10 cellular contexts compared by ENCODE assay signal in the genomic region with DNA sequence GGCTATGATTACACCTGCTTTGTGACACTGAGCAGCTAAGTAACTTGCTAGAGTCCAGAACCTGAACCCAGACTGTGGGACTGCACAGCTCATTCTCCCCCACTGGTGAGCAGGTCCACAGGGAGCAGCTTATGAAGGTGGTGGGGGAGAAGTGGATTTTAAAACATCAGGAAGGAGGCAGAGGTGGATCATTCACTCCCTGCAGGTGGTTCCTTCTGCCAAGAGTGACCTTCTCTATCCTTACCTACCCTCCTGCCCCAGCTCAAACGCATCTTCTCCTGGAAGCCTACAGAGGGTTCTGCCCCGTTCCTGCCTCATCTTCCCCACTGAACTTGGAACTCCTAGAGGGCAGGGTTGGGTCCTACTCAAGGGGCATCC. TPM values are rescaled to one million over a fixed set of nuclear protein-coding genes. Genes with fewer than 3 reads are reported as not detected.
DNase-seq lines count a peak whose midpoint lies in the region; ATAC-seq and TF ChIP-seq lines count a peak whose summit lies in the region.
"Had no signal": no experiment of that assay in that cellular context is flagged by ENCODE, and none has a peak within 500 bp of the region (broad histone marks: within the 10 kb centered on the region; RNA-seq: fewer than 3 reads in every experiment).

No MANE protein-coding gene starts in this region.

- DNase-seq in activated CD4-positive, alpha-beta T cell treated with anti-CD3 and anti-CD28 coated beads for 36 hours, result no peak
- DNase-seq in activated CD4-positive, alpha-beta T cell treated with anti-CD3 and anti-CD28 coated beads for 48 hours, result no peak
- DNase-seq in ascending aorta (ENCODE audit: low spot score in 2 of 2), result no peak
- no peak for DNase-seq in left lung
- no peak for DNase-seq in stimulated activated naive CD8-positive, alpha-beta T cell treated with anti-CD3 and anti-CD28 coated beads, Interleukin-15, amount 100 ng/mL, for 72 hours
- DNase-seq in 8988T, result no peak
- no peak for DNase-seq in MV-4-11 (lab: John Stamatoyannopoulos, UW)

- POLR2A ChIA-PET in activated CD4-positive, alpha-beta T cell treated with anti-CD3 and anti-CD28 coated beads for 36 hours (lab: Charles Lee), result no interaction called here

- H3K9me3 Mint-ChIP-seq in activated CD4-positive, alpha-beta T cell treated with anti-CD3 and anti-CD28 coated beads for 36 hours (ENCODE audit: low read depth), result peaks cover under 1% of the 10 kb centered on the region
- peaks cover 6 to 8% of the 10 kb centered on the region in 2 donors for H3K9me3 Mint-ChIP-seq in stimulated activated naive CD8-positive, alpha-beta T cell treated with anti-CD3 and anti-CD28 coated beads, Interleukin-15, amount 100 ng/mL, for 72 hours

- peaks cover 0 to 5% of the 10 kb centered on the region in 2 donors for H3K36me3 ChIP-seq in ascending aorta
- no peaks in the 10 kb centered on the region for H3K36me3 ChIP-seq in left lung

- CTCF ChIA-PET in activated CD4-positive, alpha-beta T cell treated with anti-CD3 and anti-CD28 coated beads for 36 hours (lab: Charles Lee), result interaction anchor here (0.6 to 2.5 kb wide), 29 partner anchors 9 to 735 kb away, joined by 3 to 16 read pairs (median 3); a partner anchor contains a TSS

- peaks cover 5% of the 10 kb centered on the region for H3K36me3 Mint-ChIP-seq in activated CD4-positive, alpha-beta T cell treated with anti-CD3 and anti-CD28 coated beads for 36 hours (ENCODE audit: low read depth)

- intact Hi-C loops in activated CD4-positive, alpha-beta T cell treated with anti-CD3 and anti-CD28 coated beads for 36 hours (cut with DNase I, micrococcal nuclease), result no loop called here
- intact Hi-C loops in ascending aorta (cut with DNase I) (no loop called here), left lung (cut with DNase I) (no loop called here)

- TF ChIP-seq CTCF in ascending aorta (IDR thresholded peaks at IDR 0.05), result no peak
- TF ChIP-seq CTCF in left lung (IDR thresholded peaks at IDR 0.05), result no peak

- H3K27ac ChIP-seq in ascending aorta (peak overlapping the region in 1 of 2 donors; percentile 63), left lung (no peak overlapping the region)

- H3K4me1 ChIP-seq in ascending aorta, result peaks cover 3 to 9% of the 10 kb centered on the region in 2 donors
- H3K4me1 ChIP-seq in left lung, result peaks cover 0 to 9% of the 10 kb centered on the region in 2 donors

- H3K4me3 Mint-ChIP-seq in activated CD4-positive, alpha-beta T cell treated with anti-CD3 and anti-CD28 coated beads for 36 hours, result peak overlapping the region; percentile 63
- peak overlapping the region; percentile 66 to 69 for H3K4me3 Mint-ChIP-seq in stimulated activated naive CD8-positive, alpha-beta T cell treated with anti-CD3 and anti-CD28 coated beads, Interleukin-15, amount 100 ng/mL, for 72 hours
- H3K4me3 Mint-ChIP-seq: activated B cell treated with CpG ODN at 0.5 μM for 24 hours had no signal

- H3K9me3 ChIP-seq in ascending aorta (no peaks in the 10 kb centered on the region), left lung (no peaks in the 10 kb centered on the region)

- no peak overlapping the region for H3K27ac Mint-ChIP-seq in activated CD4-positive, alpha-beta T cell treated with anti-CD3 and anti-CD28 coated beads for 36 hours
- peak overlapping the region in 1 of 2 donors; percentile 73 for H3K27ac Mint-ChIP-seq in stimulated activated naive CD8-positive, alpha-beta T cell treated with anti-CD3 and anti-CD28 coated beads, Interleukin-15, amount 100 ng/mL, for 72 hours
- H3K27ac Mint-ChIP-seq: activated B cell treated with CpG ODN at 0.5 μM for 24 hours had no signal

- H3K27me3 ChIP-seq in ascending aorta (no peaks in the 10 kb centered on the region), left lung (peaks cover 0 to 26% of the 10 kb centered on the region in 2 donors)

- no peak for ATAC-seq in activated CD4-positive, alpha-beta T cell treated with anti-CD3 and anti-CD28 coated beads for 36 hours
- ATAC-seq in left lung, result no peak
- no peak for ATAC-seq in stimulated activated naive CD8-positive, alpha-beta T cell treated with anti-CD3 and anti-CD28 coated beads, Interleukin-15, amount 100 ng/mL, for 72 hours
- no peak for ATAC-seq in GM19397 (IDR thresholded peaks at IDR 0.05; ENCODE audit: unreplicated experiment)

- H3K4me3 ChIP-seq in ascending aorta (peak overlapping the region; percentile 65 to 88), left lung (peak overlapping the region; percentile 38 to 50)

- peaks cover 19% of the 10 kb centered on the region for H3K4me1 Mint-ChIP-seq in activated CD4-positive, alpha-beta T cell treated with anti-CD3 and anti-CD28 coated beads for 36 hours
- H3K4me1 Mint-ChIP-seq in stimulated activated naive CD8-positive, alpha-beta T cell treated with anti-CD3 and anti-CD28 coated beads, Interleukin-15, amount 100 ng/mL, for 72 hours, result peaks cover 16% of the 10 kb centered on the region

- no peaks in the 10 kb centered on the region for H3K27me3 Mint-ChIP-seq in activated CD4-positive, alpha-beta T cell treated with anti-CD3 and anti-CD28 coated beads for 36 hours
- H3K27me3 Mint-ChIP-seq in stimulated activated naive CD8-positive, alpha-beta T cell treated with anti-CD3 and anti-CD28 coated beads, Interleukin-15, amount 100 ng/mL, for 72 hours, result no peaks in the 10 kb centered on the region

RNA-seq across cellular contexts. Expression of a gene that starts 0.5 kb away (rescaled TPM):
- 1 to 10 TPM; 6.3 to 9.6 TPM for total RNA-seq in activated CD4-positive, alpha-beta T cell treated with anti-CD3 and anti-CD28 coated beads for 36 hours
- total RNA-seq in ascending aorta (not detected), left lung (1 to 10 TPM; 9.3 to 9.6 TPM)
- total RNA-seq: mononuclear cell had no signal

RNA-seq across cellular contexts. Expression of a gene that starts 56.3 kb away (rescaled TPM):
- under 1 TPM; 0.18 to 0.21 TPM for total RNA-seq in activated CD4-positive, alpha-beta T cell treated with anti-CD3 and anti-CD28 coated beads for 36 hours
- total RNA-seq in ascending aorta (not detected), left lung (not detected)
- total RNA-seq: mononuclear cell had no signal
